ENCODE assay signal across 8 cellular contexts in the genomic region with DNA sequence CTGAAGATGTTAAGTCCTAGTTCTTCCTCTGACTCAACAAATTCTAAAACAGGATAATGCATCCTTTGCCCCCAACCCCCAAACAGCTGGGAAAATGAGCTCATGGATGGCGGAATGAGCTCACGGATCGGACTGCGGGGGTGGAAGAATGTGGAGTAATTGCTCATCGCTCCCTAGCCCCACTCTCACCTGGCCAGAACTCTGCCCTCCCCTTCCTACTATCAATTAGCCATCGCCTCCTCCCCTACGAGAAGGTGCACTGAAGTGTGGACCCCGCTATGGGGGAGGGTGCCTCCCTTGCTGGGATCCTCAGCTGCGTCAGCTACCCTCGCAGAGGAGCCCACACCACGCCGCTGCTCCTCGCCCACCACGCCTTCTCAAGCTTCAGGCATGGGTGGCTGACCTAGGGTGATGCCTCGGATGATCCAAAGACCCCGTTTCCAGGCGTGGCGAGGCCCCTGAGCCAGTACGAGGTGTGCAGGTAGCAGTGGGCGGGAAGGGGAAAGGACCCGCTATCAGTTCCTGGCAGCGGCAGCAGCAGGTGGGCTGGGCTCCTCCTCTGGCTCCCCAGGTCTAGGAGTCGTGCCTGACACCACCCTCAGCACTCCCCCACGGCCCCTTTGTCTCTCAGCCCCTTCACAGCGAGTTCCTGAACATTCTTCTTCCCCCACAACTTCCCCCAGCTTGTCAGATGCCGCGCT.
A peak's percentile ranks its signal among the peaks of the same experiment; 100 is the strongest.
DNase-seq lines count a peak whose midpoint lies in the region; ATAC-seq and TF ChIP-seq lines count a peak whose summit lies in the region.

No MANE protein-coding gene starts in this region.

- no peak overlapping the region for H4K5ac ChIP-seq in H9 (ENCODE audit: insufficient read length, low read depth, low read length)

- intact Hi-C loops in colonic mucosa (cut with DNase I), result no loop called here

- H3K23ac ChIP-seq in H9 (ENCODE audit: insufficient read length, low read depth, low read length), result no peak overlapping the region

- H3K4me2 ChIP-seq in H9 (ENCODE audit: insufficient read depth, insufficient read length, low read length), result peak overlapping the region; percentile 75

- H2BK120ac ChIP-seq in H9 (ENCODE audit: low read depth, low read length, poor library complexity, severe bottlenecking), result no peak overlapping the region

- no peak overlapping the region for H3K4me3 ChIP-seq in colonic mucosa

- H3K27me3 ChIP-seq in H9 (ENCODE audit: insufficient read depth, low read length), result no peaks in the 10 kb centered on the region
- H3K27me3 ChIP-seq in colonic mucosa, result no peaks in the 10 kb centered on the region

- no peak overlapping the region for H3K4ac ChIP-seq in H9 (ENCODE audit: low read depth, low read length)

- no peaks in the 10 kb centered on the region; the same call in 1 of the 2 replicates for H3K27me3 Mint-ChIP-seq in H9 (ENCODE audit: low read depth)
- H3K27me3 Mint-ChIP-seq in activated CD8-positive, alpha-beta memory T cell treated with anti-CD3 and anti-CD28 coated beads, Interleukin-2, amount 10 ng/mL, durations not matched to agents 7 days and 5 days, result no peaks in the 10 kb centered on the region

- no peak for TF ChIP-seq CTCF in H9 (conservative IDR thresholded peaks at IDR 0.05)
- TF ChIP-seq CTCF in colonic mucosa (IDR thresholded peaks at IDR 0.05), result no peak

- H4K8ac ChIP-seq in H9 (replicated peaks; ENCODE audit: insufficient read length, low read depth, low read length), result no peak overlapping the region

- H4K91ac ChIP-seq in H9 (ENCODE audit: insufficient read length, low read depth, low read length), result no peak overlapping the region

- H3K27ac ChIP-seq in H9 (ENCODE audit: insufficient read length, low read depth, low read length) (no peak overlapping the region), colonic mucosa (no peak overlapping the region)

- no peak for TF ChIP-seq POLR2A in GM18505 (IDR thresholded peaks at IDR 0.05; ENCODE audit: borderline replicate concordance, extremely low read depth, insufficient read depth, insufficient read length)

- no peak overlapping the region for H2BK15ac ChIP-seq in H9 (ENCODE audit: low read depth, low read length)

- H2BK20ac ChIP-seq in H9 (ENCODE audit: low read depth, low read length, poor library complexity, severe bottlenecking), result no peak overlapping the region

- H3K9me3 Mint-ChIP-seq in H9, result no peaks in the 10 kb centered on the region
- no peaks in the 10 kb centered on the region for H3K9me3 Mint-ChIP-seq in activated CD8-positive, alpha-beta memory T cell treated with anti-CD3 and anti-CD28 coated beads, Interleukin-2, amount 10 ng/mL, durations not matched to agents 7 days and 5 days (ENCODE audit: low read depth)

- H3K36me3 Mint-ChIP-seq in H9 (ENCODE audit: insufficient read depth in 1 of 3, low read depth in 3 of 3), result peaks cover 62 to 69% (median 62%) of the 10 kb centered on the region in 3 experiments
- H3K36me3 Mint-ChIP-seq in activated CD8-positive, alpha-beta memory T cell treated with anti-CD3 and anti-CD28 coated beads, Interleukin-2, amount 10 ng/mL, durations not matched to agents 7 days and 5 days, result peaks cover 29% of the 10 kb centered on the region

- H3T11ph ChIP-seq in H9 (ENCODE audit: low read length), result no peak overlapping the region

- no peaks in the 10 kb centered on the region for H4K20me1 ChIP-seq in H9 (ENCODE audit: control insufficient read depth, insufficient read depth, insufficient read length)

- WGBS in H9 (ENCODE audit: extremely low coverage, insufficient read length, low lambda C conversion rate), result no CpG with 5 or more reads among the region's 27 CpGs

- peaks cover 19% of the 10 kb centered on the region; the same call in 1 of the 2 replicates for H3K79me2 ChIP-seq in H9 (ENCODE audit: insufficient read depth, low read length)

- peaks cover 11% of the 10 kb centered on the region for H3K4me1 ChIP-seq in H9 (ENCODE audit: insufficient read depth, low read length)
- H3K4me1 ChIP-seq in colonic mucosa, result no peaks in the 10 kb centered on the region

- DNase-seq in H9, result no peak
- DNase-seq in activated CD8-positive, alpha-beta memory T cell treated with anti-CD3 and anti-CD28 coated beads, Interleukin-2, amount 10 ng/mL, durations not matched to agents 7 days and 5 days, result no peak
- DNase-seq in glomerular visceral epithelial cell (ENCODE audit: extremely low spot score), result peak; percentile 23
- peak; percentile 30 to 34 for DNase-seq in stimulated activated CD4-positive, alpha-beta T cell treated with anti-CD3 and anti-CD28 coated beads, Interleukin-2, amount 100 ng/mL, for 24 hours
- no peak for DNase-seq in NCI-H345 (lab: John Stamatoyannopoulos, UW)
- DNase-seq in colonic mucosa, result no peak

- CTCF ChIA-PET in activated CD8-positive, alpha-beta memory T cell treated with anti-CD3 and anti-CD28 coated beads, Interleukin-2, amount 10 ng/mL, durations not matched to agents 7 days and 5 days (lab: Charles Lee), result interaction anchor here (0.9 kb wide), 1 partner anchor 12 kb away, joined by 4 read pairs; no protein-coding TSS in a partner anchor

- peaks cover 6% of the 10 kb centered on the region for H3K79me1 ChIP-seq in H9 (ENCODE audit: insufficient read depth, low read depth, low read length, poor library complexity, severe bottlenecking)

- H3K27ac Mint-ChIP-seq in H9, result peak overlapping the region; percentile 3 to 89 (median 82)
- H3K27ac Mint-ChIP-seq in activated CD8-positive, alpha-beta memory T cell treated with anti-CD3 and anti-CD28 coated beads, Interleukin-2, amount 10 ng/mL, durations not matched to agents 7 days and 5 days, result peak overlapping the region; percentile 25

- H2BK5ac ChIP-seq in H9 (ENCODE audit: insufficient read length, low read length), result no peak overlapping the region

- H3K4me3 Mint-ChIP-seq in H9, result peak overlapping the region; percentile 91 to 94
- H3K4me3 Mint-ChIP-seq in activated CD8-positive, alpha-beta memory T cell treated with anti-CD3 and anti-CD28 coated beads, Interleukin-2, amount 10 ng/mL, durations not matched to agents 7 days and 5 days, result peak overlapping the region; percentile 75

- no peak overlapping the region for H2AFZ ChIP-seq in H9 (ENCODE audit: low read length)

- ATAC-seq in activated CD8-positive, alpha-beta memory T cell treated with anti-CD3 and anti-CD28 coated beads, Interleukin-2, amount 10 ng/mL, durations not matched to agents 7 days and 5 days, result no peak
- no peak for ATAC-seq in HG03342 (IDR thresholded peaks at IDR 0.05; ENCODE audit: unreplicated experiment)
- ATAC-seq in GM18505 (IDR thresholded peaks at IDR 0.05; ENCODE audit: unreplicated experiment), result no peak

- no peak overlapping the region for H2AK5ac ChIP-seq in H9 (ENCODE audit: insufficient read length, low read length)

- H3K9me3 ChIP-seq in H9 (ENCODE audit: control insufficient read depth, low read depth, low read length), result no peaks in the 10 kb centered on the region
- H3K9me3 ChIP-seq in colonic mucosa, result no peaks in the 10 kb centered on the region

- peak overlapping the region; percentile 7 for H3K14ac ChIP-seq in H9 (ENCODE audit: insufficient read depth, low read length)

- H3K36me3 ChIP-seq in colonic mucosa, result peaks cover 15% of the 10 kb centered on the region

- peaks cover 18% of the 10 kb centered on the region for H3K23me2 ChIP-seq in H9 (ENCODE audit: insufficient read length, low read depth, low read length, poor library complexity, severe bottlenecking)

- peak overlapping the region; percentile 18 for H3K18ac ChIP-seq in H9 (ENCODE audit: insufficient read length, low read depth, low read length)

- no peak overlapping the region for H2BK12ac ChIP-seq in H9 (ENCODE audit: insufficient read length, low read depth, low read length)

- H3K4me1 Mint-ChIP-seq in H9, result peaks cover 34 to 42% of the 10 kb centered on the region in 2 experiments
- H3K4me1 Mint-ChIP-seq in activated CD8-positive, alpha-beta memory T cell treated with anti-CD3 and anti-CD28 coated beads, Interleukin-2, amount 10 ng/mL, durations not matched to agents 7 days and 5 days, result peaks cover 25% of the 10 kb centered on the region

- H3K56ac ChIP-seq in H9 (ENCODE audit: insufficient read length, low read depth, low read length), result no peak overlapping the region

- H3K9ac ChIP-seq in H9 (ENCODE audit: extremely low read depth, insufficient read length, low read length), result peak overlapping the region; percentile 20
- H3K9ac ChIP-seq in colonic mucosa (ENCODE audit: low read depth in 2 of 2, low read length in 2 of 2), result no peak overlapping the region

Comparison
In these comparisons a context has a peak if more than half of its experiments do, and no peak if none do; other contexts are left out.
1. DNase-seq: peak in glomerular visceral epithelial cell (single experiment) and stimulated activated CD4-positive, alpha-beta T cell treated with anti-CD3 and anti-CD28 coated beads, Interleukin-2, amount 100 ng/mL, for 24 hours (2 of 2); none in H9 (single experiment), activated CD8-positive, alpha-beta memory T cell treated with anti-CD3 and anti-CD28 coated beads, Interleukin-2, amount 10 ng/mL, durations not matched to agents 7 days and 5 days (single experiment), NCI-H345 (single experiment) and colonic mucosa (single experiment).